Comparison of ENCODE assay signal across 1 cellular context in genomic region chr3:128149632-128150031, GRCh38.
TF ChIP-seq lines count a peak whose summit lies in the region.

No MANE protein-coding gene starts in this region.

TF ChIP-seq in HepG2, 621 proteins besides CTCF, POLR2A, EP300 and RAD21:
- TF ChIP-seq, protein P1, sequence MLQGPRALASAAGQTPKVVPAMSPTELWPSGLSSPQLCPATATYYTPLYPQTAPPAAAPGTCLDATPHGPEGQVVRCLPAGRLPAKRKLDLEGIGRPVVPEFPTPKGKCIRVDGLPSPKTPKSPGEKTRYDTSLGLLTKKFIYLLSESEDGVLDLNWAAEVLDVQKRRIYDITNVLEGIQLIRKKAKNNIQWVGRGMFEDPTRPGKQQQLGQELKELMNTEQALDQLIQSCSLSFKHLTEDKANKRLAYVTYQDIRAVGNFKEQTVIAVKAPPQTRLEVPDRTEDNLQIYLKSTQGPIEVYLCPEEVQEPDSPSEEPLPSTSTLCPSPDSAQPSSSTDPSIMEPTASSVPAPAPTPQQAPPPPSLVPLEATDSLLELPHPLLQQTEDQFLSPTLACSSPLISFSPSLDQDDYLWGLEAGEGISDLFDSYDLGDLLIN (CRISPR knock-in tag; IDR thresholded peaks at IDR 0.05; ENCODE audit: borderline replicate concordance) = no peak
- TF ChIP-seq HOMEZ (CRISPR knock-in tag; IDR thresholded peaks at IDR 0.05; ENCODE audit: low read depth) = no peak
- TF ChIP-seq U2AF2 (IDR thresholded peaks at IDR 0.05; ENCODE audit: low read depth, low read length) = no peak
- TF ChIP-seq JARID2 (CRISPR knock-in tag; IDR thresholded peaks at IDR 0.05; ENCODE audit: insufficient replicate concordance) = no peak
- no peak for TF ChIP-seq ZBTB20 (CRISPR knock-in tag; IDR thresholded peaks at IDR 0.05; ENCODE audit: borderline replicate concordance, low read depth)
- no peak for TF ChIP-seq ZZZ3 (CRISPR knock-in tag; IDR thresholded peaks at IDR 0.05; ENCODE audit: borderline replicate concordance)
- TF ChIP-seq ZBTB46 (CRISPR knock-in tag; IDR thresholded peaks at IDR 0.05; ENCODE audit: borderline replicate concordance) = no peak
